Comparison of ENCODE assay signal across 1 cellular context in genomic region chr2:240586198-240586918, GRCh38.
A peak's percentile ranks its signal among the peaks of the same experiment; 100 is the strongest.
TF ChIP-seq lines count a peak whose summit lies in the region.

A gene with protein sequence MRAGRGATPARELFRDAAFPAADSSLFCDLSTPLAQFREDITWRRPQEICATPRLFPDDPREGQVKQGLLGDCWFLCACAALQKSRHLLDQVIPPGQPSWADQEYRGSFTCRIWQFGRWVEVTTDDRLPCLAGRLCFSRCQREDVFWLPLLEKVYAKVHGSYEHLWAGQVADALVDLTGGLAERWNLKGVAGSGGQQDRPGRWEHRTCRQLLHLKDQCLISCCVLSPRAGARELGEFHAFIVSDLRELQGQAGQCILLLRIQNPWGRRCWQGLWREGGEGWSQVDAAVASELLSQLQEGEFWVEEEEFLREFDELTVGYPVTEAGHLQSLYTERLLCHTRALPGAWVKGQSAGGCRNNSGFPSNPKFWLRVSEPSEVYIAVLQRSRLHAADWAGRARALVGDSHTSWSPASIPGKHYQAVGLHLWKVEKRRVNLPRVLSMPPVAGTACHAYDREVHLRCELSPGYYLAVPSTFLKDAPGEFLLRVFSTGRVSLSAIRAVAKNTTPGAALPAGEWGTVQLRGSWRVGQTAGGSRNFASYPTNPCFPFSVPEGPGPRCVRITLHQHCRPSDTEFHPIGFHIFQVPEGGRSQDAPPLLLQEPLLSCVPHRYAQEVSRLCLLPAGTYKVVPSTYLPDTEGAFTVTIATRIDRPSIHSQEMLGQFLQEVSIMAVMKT (plus strand): TSS chr2:240586734. CDS start chr2:240586912, 178 bp downstream.

TF ChIP-seq in HEK293, 187 proteins besides CTCF, POLR2A, EP300 and RAD21 (continued from another document):
- TF ChIP-seq PATZ1 (tag by site-specific recombination; IDR thresholded peaks at IDR 0.05) (peak; percentile 42), ZNF571 (tag by site-specific recombination; IDR thresholded peaks at IDR 0.05) (no peak), MZF1 (tag by site-specific recombination; IDR thresholded peaks at IDR 0.05; ENCODE audit: borderline replicate concordance) (no peak), ZBTB7A (tag by site-specific recombination; IDR thresholded peaks at IDR 0.05; ENCODE audit: low read depth) (no peak), BCL11B (tag by site-specific recombination; IDR thresholded peaks at IDR 0.05; ENCODE audit: low read depth) (no peak), ZNF555 (tag by site-specific recombination; conservative IDR thresholded peaks at IDR 0.05) (no peak), OSR2 (tag by site-specific recombination; IDR thresholded peaks at IDR 0.05) (no peak), ZNF670 (tag by site-specific recombination; IDR thresholded peaks at IDR 0.05; ENCODE audit: low read depth) (no peak), ZNF394 (tag by site-specific recombination; IDR thresholded peaks at IDR 0.05; ENCODE audit: borderline replicate concordance) (no peak), GLIS2 (tag by site-specific recombination; IDR thresholded peaks at IDR 0.05) (no peak), ZNF843 (tag by site-specific recombination; IDR thresholded peaks at IDR 0.05) (peak; percentile 58), ZNF132 (tag by site-specific recombination; IDR thresholded peaks at IDR 0.05; ENCODE audit: borderline replicate concordance) (no peak), ZNF629 (tag by site-specific recombination; IDR thresholded peaks at IDR 0.05) (peak; percentile 62), GFI1B (tag by site-specific recombination; IDR thresholded peaks at IDR 0.05) (peak; percentile 86; the same call in 1 of the 2 replicates), ZFHX2 (tag by site-specific recombination; conservative IDR thresholded peaks at IDR 0.05) (0 out of 2 replicates have a peak, but pooled peaks have one; percentile 11), YY2 (tag by site-specific recombination; IDR thresholded peaks at IDR 0.05) (peak; percentile 63; the same call in 1 of the 2 replicates), ZNF366 (tag by site-specific recombination; conservative IDR thresholded peaks at IDR 0.05) (no peak), ZNF549 (tag by site-specific recombination; IDR thresholded peaks at IDR 0.05) (no peak), ZNF157 (tag by site-specific recombination; IDR thresholded peaks at IDR 0.05) (no peak), ZNF623 (tag by site-specific recombination; IDR thresholded peaks at IDR 0.05) (no peak), ZNF426 (tag by site-specific recombination; IDR thresholded peaks at IDR 0.05) (no peak), ZNF121 (tag by site-specific recombination; IDR thresholded peaks at IDR 0.05) (no peak)
- TF ChIP-seq, protein P1, sequence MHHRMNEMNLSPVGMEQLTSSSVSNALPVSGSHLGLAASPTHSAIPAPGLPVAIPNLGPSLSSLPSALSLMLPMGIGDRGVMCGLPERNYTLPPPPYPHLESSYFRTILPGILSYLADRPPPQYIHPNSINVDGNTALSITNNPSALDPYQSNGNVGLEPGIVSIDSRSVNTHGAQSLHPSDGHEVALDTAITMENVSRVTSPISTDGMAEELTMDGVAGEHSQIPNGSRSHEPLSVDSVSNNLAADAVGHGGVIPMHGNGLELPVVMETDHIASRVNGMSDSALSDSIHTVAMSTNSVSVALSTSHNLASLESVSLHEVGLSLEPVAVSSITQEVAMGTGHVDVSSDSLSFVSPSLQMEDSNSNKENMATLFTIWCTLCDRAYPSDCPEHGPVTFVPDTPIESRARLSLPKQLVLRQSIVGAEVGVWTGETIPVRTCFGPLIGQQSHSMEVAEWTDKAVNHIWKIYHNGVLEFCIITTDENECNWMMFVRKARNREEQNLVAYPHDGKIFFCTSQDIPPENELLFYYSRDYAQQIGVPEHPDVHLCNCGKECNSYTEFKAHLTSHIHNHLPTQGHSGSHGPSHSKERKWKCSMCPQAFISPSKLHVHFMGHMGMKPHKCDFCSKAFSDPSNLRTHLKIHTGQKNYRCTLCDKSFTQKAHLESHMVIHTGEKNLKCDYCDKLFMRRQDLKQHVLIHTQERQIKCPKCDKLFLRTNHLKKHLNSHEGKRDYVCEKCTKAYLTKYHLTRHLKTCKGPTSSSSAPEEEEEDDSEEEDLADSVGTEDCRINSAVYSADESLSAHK (tag by site-specific recombination; IDR thresholded peaks at IDR 0.05) = peak; percentile 0; the same call in 1 of the 2 replicates
- TF ChIP-seq, protein P2, sequence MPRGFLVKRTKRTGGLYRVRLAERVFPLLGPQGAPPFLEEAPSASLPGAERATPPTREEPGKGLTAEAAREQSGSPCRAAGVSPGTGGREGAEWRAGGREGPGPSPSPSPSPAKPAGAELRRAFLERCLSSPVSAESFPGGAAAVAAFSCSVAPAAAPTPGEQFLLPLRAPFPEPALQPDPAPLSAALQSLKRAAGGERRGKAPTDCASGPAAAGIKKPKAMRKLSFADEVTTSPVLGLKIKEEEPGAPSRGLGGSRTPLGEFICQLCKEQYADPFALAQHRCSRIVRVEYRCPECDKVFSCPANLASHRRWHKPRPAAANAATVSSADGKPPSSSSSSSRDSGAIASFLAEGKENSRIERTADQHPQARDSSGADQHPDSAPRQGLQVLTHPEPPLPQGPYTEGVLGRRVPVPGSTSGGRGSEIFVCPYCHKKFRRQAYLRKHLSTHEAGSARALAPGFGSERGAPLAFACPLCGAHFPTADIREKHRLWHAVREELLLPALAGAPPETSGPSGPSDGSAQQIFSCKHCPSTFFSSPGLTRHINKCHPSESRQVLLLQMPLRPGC (tag by site-specific recombination; IDR thresholded peaks at IDR 0.05) = no peak
- TF ChIP-seq, protein P3, sequence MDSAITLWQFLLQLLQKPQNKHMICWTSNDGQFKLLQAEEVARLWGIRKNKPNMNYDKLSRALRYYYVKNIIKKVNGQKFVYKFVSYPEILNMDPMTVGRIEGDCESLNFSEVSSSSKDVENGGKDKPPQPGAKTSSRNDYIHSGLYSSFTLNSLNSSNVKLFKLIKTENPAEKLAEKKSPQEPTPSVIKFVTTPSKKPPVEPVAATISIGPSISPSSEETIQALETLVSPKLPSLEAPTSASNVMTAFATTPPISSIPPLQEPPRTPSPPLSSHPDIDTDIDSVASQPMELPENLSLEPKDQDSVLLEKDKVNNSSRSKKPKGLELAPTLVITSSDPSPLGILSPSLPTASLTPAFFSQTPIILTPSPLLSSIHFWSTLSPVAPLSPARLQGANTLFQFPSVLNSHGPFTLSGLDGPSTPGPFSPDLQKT (IDR thresholded peaks at IDR 0.05; ENCODE audit: borderline replicate concordance, low read depth, low read length) = peak; percentile 71; the same call in 1 of the 2 replicates
